In genomic region chr7:4836206-4836661, GRCh38 we compare ENCODE assay signal across 21 cellular contexts. TPM values are rescaled to one million over a fixed set of nuclear protein-coding genes. Genes with fewer than 3 reads are reported as not detected.
"Had no signal": no experiment of that assay in that cellular context is flagged by ENCODE, and none has a peak within 500 bp of the region (broad histone marks: within the 10 kb centered on the region; RNA-seq: fewer than 3 reads in every experiment).

No MANE protein-coding gene starts in this region.

- H3K27ac ChIP-seq: ascending aorta, esophagus muscularis mucosa, gastroesophageal sphincter, heart left ventricle, neutrophil, testis had no signal

- H3K36me3 Mint-ChIP-seq: activated naive CD4-positive, alpha-beta T cell treated with anti-CD3 and anti-CD28 coated beads, Interleukin-2, amount 50 U/mL, for 24 hours; natural killer cell had no signal

- H3K4me3 Mint-ChIP-seq: activated CD4-positive, alpha-beta T cell treated with anti-CD3 and anti-CD28 coated beads, Interleukin-2, amount 10 ng/mL, durations not matched to agents 7 days and 5 days; activated CD8-positive, alpha-beta T cell treated with anti-CD3 and anti-CD28 coated beads, Interleukin-2, amount 10 ng/mL, durations not matched to agents 7 days and 5 days; activated naive CD4-positive, alpha-beta T cell treated with anti-CD3 and anti-CD28 coated beads, Interleukin-2, amount 50 U/mL, for 24 hours; activated T-cell treated with anti-CD3 and anti-CD28 coated beads, Interleukin-2, amount 50 U/mL, for 24 hours; dendritic cell treated with granulocyte-macrophage colony-stimulating factor and Interleukin-4, amounts not matched to agents 40 ng/mL and 50 ng/mL, for 4 days; natural killer cell had no signal

- H3K4me3 ChIP-seq: ascending aorta, esophagus muscularis mucosa, gastroesophageal sphincter, heart left ventricle, testis had no signal

- H3K9me3 ChIP-seq: ascending aorta, esophagus muscularis mucosa, gastroesophageal sphincter, heart left ventricle, neutrophil, testis had no signal

- H3K27me3 Mint-ChIP-seq: activated CD4-positive, alpha-beta T cell treated with anti-CD3 and anti-CD28 coated beads, Interleukin-2, amount 10 ng/mL, durations not matched to agents 7 days and 5 days; activated naive CD4-positive, alpha-beta T cell treated with anti-CD3 and anti-CD28 coated beads, Interleukin-2, amount 50 U/mL, for 24 hours; activated T-cell treated with anti-CD3 and anti-CD28 coated beads, Interleukin-2, amount 50 U/mL, for 24 hours had no signal

- H3K36me3 ChIP-seq: neutrophil had no signal

- H3K9me3 Mint-ChIP-seq: activated CD4-positive, alpha-beta T cell treated with anti-CD3 and anti-CD28 coated beads, Interleukin-2, amount 10 ng/mL, durations not matched to agents 7 days and 5 days; activated naive CD4-positive, alpha-beta T cell treated with anti-CD3 and anti-CD28 coated beads, Interleukin-2, amount 50 U/mL, for 24 hours; activated T-cell treated with anti-CD3 and anti-CD28 coated beads, Interleukin-2, amount 50 U/mL, for 24 hours; dendritic cell treated with granulocyte-macrophage colony-stimulating factor and Interleukin-4, amounts not matched to agents 40 ng/mL and 50 ng/mL, for 4 days; natural killer cell had no signal

- H3K27me3 ChIP-seq: ascending aorta, esophagus muscularis mucosa, gastroesophageal sphincter, heart left ventricle, neutrophil, testis had no signal

- ATAC-seq: activated CD8-positive, alpha-beta T cell treated with anti-CD3 and anti-CD28 coated beads, Interleukin-2, amount 10 ng/mL, durations not matched to agents 7 days and 5 days; gastroesophageal sphincter had no signal

- H3K27ac Mint-ChIP-seq: activated CD4-positive, alpha-beta T cell treated with anti-CD3 and anti-CD28 coated beads, Interleukin-2, amount 10 ng/mL, durations not matched to agents 7 days and 5 days; activated CD8-positive, alpha-beta T cell treated with anti-CD3 and anti-CD28 coated beads, Interleukin-2, amount 10 ng/mL, durations not matched to agents 7 days and 5 days; activated naive CD4-positive, alpha-beta T cell treated with anti-CD3 and anti-CD28 coated beads, Interleukin-2, amount 50 U/mL, for 24 hours; activated T-cell treated with anti-CD3 and anti-CD28 coated beads, Interleukin-2, amount 50 U/mL, for 24 hours; dendritic cell treated with granulocyte-macrophage colony-stimulating factor and Interleukin-4, amounts not matched to agents 40 ng/mL and 50 ng/mL, for 4 days; natural killer cell; progenitor cell of endocrine pancreas had no signal

- H3K4me1 ChIP-seq: ascending aorta, testis had no signal

- H3K4me1 Mint-ChIP-seq: activated CD4-positive, alpha-beta T cell treated with anti-CD3 and anti-CD28 coated beads, Interleukin-2, amount 10 ng/mL, durations not matched to agents 7 days and 5 days; activated naive CD4-positive, alpha-beta T cell treated with anti-CD3 and anti-CD28 coated beads, Interleukin-2, amount 50 U/mL, for 24 hours had no signal

- DNase-seq: activated CD4-positive, alpha-beta T cell treated with anti-CD3 and anti-CD28 coated beads, Interleukin-2, amount 10 ng/mL, durations not matched to agents 7 days and 5 days; activated CD8-positive, alpha-beta T cell treated with anti-CD3 and anti-CD28 coated beads, Interleukin-2, amount 10 ng/mL, durations not matched to agents 7 days and 5 days; activated T-cell treated with anti-CD3 and anti-CD28 coated beads, Interleukin-2, amount 50 U/mL, for 24 hours; effector CD8-positive, alpha-beta T cell; heart left ventricle; kidney glomerular epithelial cell; mesendoderm; natural killer cell; T-helper 1 cell; T-helper 9 cell; testis had no signal

RNA-seq across cellular contexts. Expression of gene PAPOLB, which starts 25.6 kb away (rescaled TPM):
- total RNA-seq: ascending aorta had no signal
- polyA plus RNA-seq: adipose tissue, endothelial cell of umbilical vein, liver had no signal

RNA-seq across cellular contexts. Expression of gene RADIL, which starts 47.3 kb away (rescaled TPM):
- total RNA-seq: natural killer cell had no signal
